9 cellular contexts compared by ENCODE assay signal in genomic region chr18:2960983-2961696, GRCh38. TPM values are rescaled to one million over a fixed set of nuclear protein-coding genes. Genes with fewer than 3 reads are reported as not detected.
DNase-seq lines count a peak whose midpoint lies in the region; ATAC-seq and TF ChIP-seq lines count a peak whose summit lies in the region.
"Had no signal": no experiment of that assay in that cellular context is flagged by ENCODE, and none has a peak within 500 bp of the region (broad histone marks: within the 10 kb centered on the region; RNA-seq: fewer than 3 reads in every experiment).

No MANE protein-coding gene starts in this region.

- H4K20me1 ChIP-seq in BLaER1 (no peaks in the 10 kb centered on the region; the same call in 1 of the 2 replicates), Karpas-422 (ENCODE audit: insufficient read depth, low read depth, low read length) (no peaks in the 10 kb centered on the region)

- H3K4me1 Mint-ChIP-seq in osteocyte (ENCODE audit: unreplicated experiment) = peaks cover 49% of the 10 kb centered on the region

- H3K9ac ChIP-seq in BLaER1 (peak overlapping the region; percentile 21; the same call in 1 of the 2 replicates), Karpas-422 (ENCODE audit: low read length) (no peak overlapping the region; the same call in 1 of the 2 replicates), duodenal mucosa (ENCODE audit: low read depth in 1 of 2, low read length in 2 of 2) (peak overlapping the region in 1 of 2 donors; percentile 46)

- no peaks in the 10 kb centered on the region; the same call in 1 of the 2 replicates for H3K79me2 ChIP-seq in Karpas-422 (ENCODE audit: low read length)

- H3K36me3 Mint-ChIP-seq in osteocyte (ENCODE audit: unreplicated experiment) = peaks cover 10% of the 10 kb centered on the region

- peak overlapping the region; percentile 42 for H3K27ac Mint-ChIP-seq in osteocyte (ENCODE audit: unreplicated experiment)

- DNase-seq in Karpas-422 (peak; percentile 59), osteocyte (ENCODE audit: extremely low spot score, unreplicated experiment) (no peak), NCI-H2196 treated with DMSO at 0.1 percent for 48 hours (lab: John Stamatoyannopoulos, UW; ENCODE audit: unreplicated experiment) (no peak), NCI-H2171 (lab: John Stamatoyannopoulos, UW) (no peak), GM19240 (ENCODE audit: insufficient read length, low spot score) (no peak)
- DNase-seq: DMS 273 treated with DMSO at 0.1 percent for 48 hours had no signal

- no peaks in the 10 kb centered on the region for H3K27me3 Mint-ChIP-seq in osteocyte (ENCODE audit: unreplicated experiment)

- no peaks in the 10 kb centered on the region for H3K9me2 ChIP-seq in Karpas-422 (replicated peaks; ENCODE audit: insufficient read depth, low read length)

- H3K36me3 ChIP-seq in BLaER1 (peaks cover 4% of the 10 kb centered on the region), Karpas-422 (ENCODE audit: insufficient read depth, low read length) (no peaks in the 10 kb centered on the region), duodenal mucosa (ENCODE audit: control insufficient read depth in 1 of 2, insufficient read depth in 2 of 2, low read length in 2 of 2) (peaks cover 2 to 3% of the 10 kb centered on the region in 2 donors)

- no peak overlapping the region for H3K4me3 Mint-ChIP-seq in osteocyte (ENCODE audit: unreplicated experiment)

- TF ChIP-seq CTCF in osteocyte (IDR thresholded peaks at IDR 0.05) = no peak

- H3K4me3 ChIP-seq in BLaER1 = peak overlapping the region; percentile 15; the same call in 1 of the 2 replicates
- H3K4me3 ChIP-seq in Karpas-422 (ENCODE audit: low read length) = no peak overlapping the region
- peak overlapping the region; percentile 42 to 57 for H3K4me3 ChIP-seq in duodenal mucosa (ENCODE audit: low read depth in 1 of 2, low read length in 2 of 2)

- peak overlapping the region; percentile 64 for H3K27ac ChIP-seq in BLaER1
- peak overlapping the region; percentile 23 for H3K27ac ChIP-seq in Karpas-422 (ENCODE audit: low read length)
- peak overlapping the region; percentile 65 for H3K27ac ChIP-seq in duodenal mucosa (ENCODE audit: low read depth, low read length)

- H3K9me3 Mint-ChIP-seq in osteocyte (ENCODE audit: unreplicated experiment) = no peaks in the 10 kb centered on the region

- H3K4me1 ChIP-seq in BLaER1 (peaks cover 89% of the 10 kb centered on the region), Karpas-422 (ENCODE audit: low read length) (peaks cover 69% of the 10 kb centered on the region), duodenal mucosa (ENCODE audit: control insufficient read depth in 1 of 2, insufficient read depth in 2 of 2, low read length in 2 of 2) (peaks cover 36 to 47% of the 10 kb centered on the region in 2 donors)

- H3K4me2 ChIP-seq in BLaER1 (peak overlapping the region; percentile 68), Karpas-422 (ENCODE audit: low read depth, low read length, poor library complexity, severe bottlenecking) (peak overlapping the region; percentile 21)

- no peak overlapping the region for H2AFZ ChIP-seq in Karpas-422 (ENCODE audit: low read length)

- H3K27me3 ChIP-seq in BLaER1 = no peaks in the 10 kb centered on the region
- H3K27me3 ChIP-seq in Karpas-422 (ENCODE audit: low read length) = no peaks in the 10 kb centered on the region
- H3K27me3 ChIP-seq in duodenal mucosa (ENCODE audit: control insufficient read depth in 1 of 2, insufficient read depth in 2 of 2, low read length in 2 of 2) = no peaks in the 10 kb centered on the region

- ATAC-seq in HG03175 (IDR thresholded peaks at IDR 0.05; ENCODE audit: unreplicated experiment) = no peak

- H3K9me3 ChIP-seq in BLaER1 (no peaks in the 10 kb centered on the region), Karpas-422 (ENCODE audit: low read length) (no peaks in the 10 kb centered on the region), duodenal mucosa (ENCODE audit: control insufficient read depth in 1 of 2, low read length in 2 of 2) (no peaks in the 10 kb centered on the region)

RNA-seq across cellular contexts. Expression of gene LPIN2, which starts 51.8 kb away (rescaled TPM):
- total RNA-seq in Karpas-422 (2014; rRNA removed; shearing (Covaris generic); ENCODE audit: low replicate concordance) = 8.5 and 13.7 TPM in 2 replicates
- 34.8 and 36.9 TPM in 2 replicates for total RNA-seq in osteocyte
